1 cellular context compared by ENCODE assay signal in the genomic region with DNA sequence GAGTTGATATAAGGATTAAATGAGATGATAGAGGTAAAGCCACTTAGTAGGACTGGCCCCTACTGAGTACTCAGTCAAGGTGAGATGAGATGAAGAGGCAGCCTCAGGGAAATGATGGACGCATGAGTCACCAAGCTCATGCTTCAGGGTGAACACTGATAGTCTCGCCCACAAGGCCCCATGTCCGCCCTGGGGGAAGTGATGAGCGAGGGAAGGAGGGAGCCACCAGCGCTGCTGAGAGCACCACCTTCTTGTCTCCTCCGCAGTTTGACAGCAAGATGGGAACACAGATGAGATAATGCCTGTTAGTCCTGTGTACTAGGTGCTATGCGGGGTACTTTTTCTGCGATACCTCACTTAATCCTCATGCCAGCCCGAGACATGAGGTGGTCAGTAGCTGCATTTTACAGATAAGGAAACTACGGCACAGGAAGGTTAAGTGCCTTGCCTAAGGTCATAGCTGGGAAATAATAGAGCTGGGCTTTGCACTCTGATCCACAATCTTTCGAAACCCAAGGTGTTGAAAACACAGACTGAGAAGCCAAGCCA.
TF ChIP-seq lines count a peak whose summit lies in the region.

No MANE protein-coding gene starts in this region.

TF ChIP-seq in K562, 482 proteins besides CTCF, POLR2A, EP300 and RAD21 (continued from another document and continues in another):
- TF ChIP-seq DLX4 (CRISPR knock-in tag; IDR thresholded peaks at IDR 0.05) (no peak), SMARCA5 (IDR thresholded peaks at IDR 0.05) (no peak), ZNF121 (CRISPR knock-in tag; conservative IDR thresholded peaks at IDR 0.05) (no peak), DPF2 (IDR thresholded peaks at IDR 0.05) (peak; percentile 91), MLLT1 (IDR thresholded peaks at IDR 0.05) (no peak), ARID1B (IDR thresholded peaks at IDR 0.05) (peak; percentile 91), ZNF212 (CRISPR knock-in tag; IDR thresholded peaks at IDR 0.05) (no peak), RBFOX2 (IDR thresholded peaks at IDR 0.05; ENCODE audit: low read depth, low read length) (no peak), SMAD1 (IDR thresholded peaks at IDR 0.05; ENCODE audit: low read depth, low read length, partially characterized antibody) (no peak), HES1 (IDR thresholded peaks at IDR 0.05; ENCODE audit: low read depth) (peak; percentile 27; the same call in 1 of the 2 replicates), KDM2B (CRISPR knock-in tag; IDR thresholded peaks at IDR 0.05) (no peak), ZKSCAN8 (CRISPR knock-in tag; IDR thresholded peaks at IDR 0.05) (no peak), E2F4 (CRISPR knock-in tag; IDR thresholded peaks at IDR 0.05; ENCODE audit: low read depth) (no peak), PHF8 (IDR thresholded peaks at IDR 0.05; ENCODE audit: borderline replicate concordance, low read length) (no peak), ZNF24 (IDR thresholded peaks at IDR 0.05) (0 out of 2 replicates have a peak, but pooled peaks have one; percentile 29), ZNF77 (CRISPR knock-in tag; IDR thresholded peaks at IDR 0.05) (no peak), PCBP1 (IDR thresholded peaks at IDR 0.05; ENCODE audit: low read depth, low read length, poor library complexity, severe bottlenecking) (no peak), CEBPB (tag; IDR thresholded peaks at IDR 0.05) (0 out of 2 replicates have a peak, but pooled peaks have one; percentile 34), ARID3A (IDR thresholded peaks at IDR 0.05; ENCODE audit: borderline replicate concordance, low read depth, low read length) (no peak), ZNF699 (CRISPR knock-in tag; IDR thresholded peaks at IDR 0.05; ENCODE audit: insufficient replicate concordance) (no peak), ZNF232 (CRISPR knock-in tag; IDR thresholded peaks at IDR 0.05) (no peak), FOXJ3 (CRISPR knock-in tag; IDR thresholded peaks at IDR 0.05) (no peak), CHD1 (IDR thresholded peaks at IDR 0.05; ENCODE audit: low read length) (no peak), HDAC8 (tag; IDR thresholded peaks at IDR 0.05) (no peak), NFIC (IDR thresholded peaks at IDR 0.05) (peak; percentile 68), ZC3H11A (IDR thresholded peaks at IDR 0.05; ENCODE audit: low read depth, low read length) (no peak), TOE1 (IDR thresholded peaks at IDR 0.05; ENCODE audit: borderline replicate concordance) (no peak), TOE1 (CRISPR knock-in tag; IDR thresholded peaks at IDR 0.05; ENCODE audit: borderline replicate concordance, low read depth) (no peak), ZNF12 (CRISPR knock-in tag; IDR thresholded peaks at IDR 0.05) (no peak), NCOA6 (IDR thresholded peaks at IDR 0.05) (no peak), ZNF280B (CRISPR knock-in tag; IDR thresholded peaks at IDR 0.05) (no peak)
- TF ChIP-seq, protein P1, sequence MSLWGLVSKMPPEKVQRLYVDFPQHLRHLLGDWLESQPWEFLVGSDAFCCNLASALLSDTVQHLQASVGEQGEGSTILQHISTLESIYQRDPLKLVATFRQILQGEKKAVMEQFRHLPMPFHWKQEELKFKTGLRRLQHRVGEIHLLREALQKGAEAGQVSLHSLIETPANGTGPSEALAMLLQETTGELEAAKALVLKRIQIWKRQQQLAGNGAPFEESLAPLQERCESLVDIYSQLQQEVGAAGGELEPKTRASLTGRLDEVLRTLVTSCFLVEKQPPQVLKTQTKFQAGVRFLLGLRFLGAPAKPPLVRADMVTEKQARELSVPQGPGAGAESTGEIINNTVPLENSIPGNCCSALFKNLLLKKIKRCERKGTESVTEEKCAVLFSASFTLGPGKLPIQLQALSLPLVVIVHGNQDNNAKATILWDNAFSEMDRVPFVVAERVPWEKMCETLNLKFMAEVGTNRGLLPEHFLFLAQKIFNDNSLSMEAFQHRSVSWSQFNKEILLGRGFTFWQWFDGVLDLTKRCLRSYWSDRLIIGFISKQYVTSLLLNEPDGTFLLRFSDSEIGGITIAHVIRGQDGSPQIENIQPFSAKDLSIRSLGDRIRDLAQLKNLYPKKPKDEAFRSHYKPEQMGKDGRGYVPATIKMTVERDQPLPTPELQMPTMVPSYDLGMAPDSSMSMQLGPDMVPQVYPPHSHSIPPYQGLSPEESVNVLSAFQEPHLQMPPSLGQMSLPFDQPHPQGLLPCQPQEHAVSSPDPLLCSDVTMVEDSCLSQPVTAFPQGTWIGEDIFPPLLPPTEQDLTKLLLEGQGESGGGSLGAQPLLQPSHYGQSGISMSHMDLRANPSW (CRISPR knock-in tag; IDR thresholded peaks at IDR 0.05) = no peak
- TF ChIP-seq, protein P2, sequence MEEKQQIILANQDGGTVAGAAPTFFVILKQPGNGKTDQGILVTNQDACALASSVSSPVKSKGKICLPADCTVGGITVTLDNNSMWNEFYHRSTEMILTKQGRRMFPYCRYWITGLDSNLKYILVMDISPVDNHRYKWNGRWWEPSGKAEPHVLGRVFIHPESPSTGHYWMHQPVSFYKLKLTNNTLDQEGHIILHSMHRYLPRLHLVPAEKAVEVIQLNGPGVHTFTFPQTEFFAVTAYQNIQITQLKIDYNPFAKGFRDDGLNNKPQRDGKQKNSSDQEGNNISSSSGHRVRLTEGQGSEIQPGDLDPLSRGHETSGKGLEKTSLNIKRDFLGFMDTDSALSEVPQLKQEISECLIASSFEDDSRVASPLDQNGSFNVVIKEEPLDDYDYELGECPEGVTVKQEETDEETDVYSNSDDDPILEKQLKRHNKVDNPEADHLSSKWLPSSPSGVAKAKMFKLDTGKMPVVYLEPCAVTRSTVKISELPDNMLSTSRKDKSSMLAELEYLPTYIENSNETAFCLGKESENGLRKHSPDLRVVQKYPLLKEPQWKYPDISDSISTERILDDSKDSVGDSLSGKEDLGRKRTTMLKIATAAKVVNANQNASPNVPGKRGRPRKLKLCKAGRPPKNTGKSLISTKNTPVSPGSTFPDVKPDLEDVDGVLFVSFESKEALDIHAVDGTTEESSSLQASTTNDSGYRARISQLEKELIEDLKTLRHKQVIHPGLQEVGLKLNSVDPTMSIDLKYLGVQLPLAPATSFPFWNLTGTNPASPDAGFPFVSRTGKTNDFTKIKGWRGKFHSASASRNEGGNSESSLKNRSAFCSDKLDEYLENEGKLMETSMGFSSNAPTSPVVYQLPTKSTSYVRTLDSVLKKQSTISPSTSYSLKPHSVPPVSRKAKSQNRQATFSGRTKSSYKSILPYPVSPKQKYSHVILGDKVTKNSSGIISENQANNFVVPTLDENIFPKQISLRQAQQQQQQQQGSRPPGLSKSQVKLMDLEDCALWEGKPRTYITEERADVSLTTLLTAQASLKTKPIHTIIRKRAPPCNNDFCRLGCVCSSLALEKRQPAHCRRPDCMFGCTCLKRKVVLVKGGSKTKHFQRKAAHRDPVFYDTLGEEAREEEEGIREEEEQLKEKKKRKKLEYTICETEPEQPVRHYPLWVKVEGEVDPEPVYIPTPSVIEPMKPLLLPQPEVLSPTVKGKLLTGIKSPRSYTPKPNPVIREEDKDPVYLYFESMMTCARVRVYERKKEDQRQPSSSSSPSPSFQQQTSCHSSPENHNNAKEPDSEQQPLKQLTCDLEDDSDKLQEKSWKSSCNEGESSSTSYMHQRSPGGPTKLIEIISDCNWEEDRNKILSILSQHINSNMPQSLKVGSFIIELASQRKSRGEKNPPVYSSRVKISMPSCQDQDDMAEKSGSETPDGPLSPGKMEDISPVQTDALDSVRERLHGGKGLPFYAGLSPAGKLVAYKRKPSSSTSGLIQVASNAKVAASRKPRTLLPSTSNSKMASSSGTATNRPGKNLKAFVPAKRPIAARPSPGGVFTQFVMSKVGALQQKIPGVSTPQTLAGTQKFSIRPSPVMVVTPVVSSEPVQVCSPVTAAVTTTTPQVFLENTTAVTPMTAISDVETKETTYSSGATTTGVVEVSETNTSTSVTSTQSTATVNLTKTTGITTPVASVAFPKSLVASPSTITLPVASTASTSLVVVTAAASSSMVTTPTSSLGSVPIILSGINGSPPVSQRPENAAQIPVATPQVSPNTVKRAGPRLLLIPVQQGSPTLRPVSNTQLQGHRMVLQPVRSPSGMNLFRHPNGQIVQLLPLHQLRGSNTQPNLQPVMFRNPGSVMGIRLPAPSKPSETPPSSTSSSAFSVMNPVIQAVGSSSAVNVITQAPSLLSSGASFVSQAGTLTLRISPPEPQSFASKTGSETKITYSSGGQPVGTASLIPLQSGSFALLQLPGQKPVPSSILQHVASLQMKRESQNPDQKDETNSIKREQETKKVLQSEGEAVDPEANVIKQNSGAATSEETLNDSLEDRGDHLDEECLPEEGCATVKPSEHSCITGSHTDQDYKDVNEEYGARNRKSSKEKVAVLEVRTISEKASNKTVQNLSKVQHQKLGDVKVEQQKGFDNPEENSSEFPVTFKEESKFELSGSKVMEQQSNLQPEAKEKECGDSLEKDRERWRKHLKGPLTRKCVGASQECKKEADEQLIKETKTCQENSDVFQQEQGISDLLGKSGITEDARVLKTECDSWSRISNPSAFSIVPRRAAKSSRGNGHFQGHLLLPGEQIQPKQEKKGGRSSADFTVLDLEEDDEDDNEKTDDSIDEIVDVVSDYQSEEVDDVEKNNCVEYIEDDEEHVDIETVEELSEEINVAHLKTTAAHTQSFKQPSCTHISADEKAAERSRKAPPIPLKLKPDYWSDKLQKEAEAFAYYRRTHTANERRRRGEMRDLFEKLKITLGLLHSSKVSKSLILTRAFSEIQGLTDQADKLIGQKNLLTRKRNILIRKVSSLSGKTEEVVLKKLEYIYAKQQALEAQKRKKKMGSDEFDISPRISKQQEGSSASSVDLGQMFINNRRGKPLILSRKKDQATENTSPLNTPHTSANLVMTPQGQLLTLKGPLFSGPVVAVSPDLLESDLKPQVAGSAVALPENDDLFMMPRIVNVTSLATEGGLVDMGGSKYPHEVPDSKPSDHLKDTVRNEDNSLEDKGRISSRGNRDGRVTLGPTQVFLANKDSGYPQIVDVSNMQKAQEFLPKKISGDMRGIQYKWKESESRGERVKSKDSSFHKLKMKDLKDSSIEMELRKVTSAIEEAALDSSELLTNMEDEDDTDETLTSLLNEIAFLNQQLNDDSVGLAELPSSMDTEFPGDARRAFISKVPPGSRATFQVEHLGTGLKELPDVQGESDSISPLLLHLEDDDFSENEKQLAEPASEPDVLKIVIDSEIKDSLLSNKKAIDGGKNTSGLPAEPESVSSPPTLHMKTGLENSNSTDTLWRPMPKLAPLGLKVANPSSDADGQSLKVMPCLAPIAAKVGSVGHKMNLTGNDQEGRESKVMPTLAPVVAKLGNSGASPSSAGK (IDR thresholded peaks at IDR 0.05) = peak; percentile 29; the same call in 1 of the 2 replicates
